ENCODE assay signal across 1 cellular context in genomic region chr12:114562654-114563053, GRCh38.
TF ChIP-seq lines count a peak whose summit lies in the region.

No MANE protein-coding gene starts in this region.

TF ChIP-seq in GM23338, 12 proteins besides CTCF, POLR2A, EP300 and RAD21:
- 0 out of 2 replicates have a peak, but pooled peaks have one; percentile 10 for TF ChIP-seq ZNF462 (CRISPR knock-in tag; IDR thresholded peaks at IDR 0.05)
- TF ChIP-seq POLR2AphosphoS5 (IDR thresholded peaks at IDR 0.05; ENCODE audit: low read depth): no peak
- no peak for TF ChIP-seq EZH2 (IDR thresholded peaks at IDR 0.05; ENCODE audit: low read depth, unreplicated experiment)
